ENCODE assay signal across 10 cellular contexts in the genomic region with DNA sequence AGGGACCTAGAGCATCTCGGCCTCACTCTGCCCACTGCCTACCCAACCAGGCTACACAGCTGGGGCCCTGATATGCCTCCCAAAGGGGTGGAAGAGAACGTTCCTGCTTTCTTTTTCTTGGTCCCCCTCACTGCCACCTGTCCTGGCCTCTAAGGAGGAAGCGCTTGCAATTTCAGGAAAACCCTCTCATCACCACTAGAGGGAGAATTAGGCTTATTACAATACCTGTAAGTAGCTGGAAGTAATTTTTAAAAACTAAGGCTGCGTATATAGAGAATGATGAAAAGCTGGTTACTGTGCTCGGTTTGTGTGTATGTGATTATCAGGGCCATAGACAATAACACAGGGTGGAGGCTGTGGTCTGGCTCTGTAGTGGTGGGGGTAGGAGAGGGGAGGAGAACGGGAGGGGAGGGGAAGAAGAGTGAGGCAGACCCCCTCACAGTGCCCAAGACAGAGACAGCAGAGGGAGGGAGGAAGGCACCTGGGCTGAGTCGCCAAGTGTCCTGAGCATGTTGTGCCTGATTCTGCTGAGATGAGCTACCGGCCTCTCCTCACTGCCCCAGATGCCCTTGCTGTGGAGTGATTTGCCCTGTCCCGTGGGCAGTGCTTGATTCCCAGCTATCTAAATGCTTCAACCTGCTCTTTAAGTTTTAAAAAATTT. TPM values are rescaled to one million over a fixed set of nuclear protein-coding genes. Genes with fewer than 3 reads are reported as not detected.
A peak's percentile ranks its signal among the peaks of the same experiment; 100 is the strongest.
DNase-seq lines count a peak whose midpoint lies in the region; ATAC-seq and TF ChIP-seq lines count a peak whose summit lies in the region.
"Had no signal": no experiment of that assay in that cellular context is flagged by ENCODE, and none has a peak within 500 bp of the region (broad histone marks: within the 10 kb centered on the region; RNA-seq: fewer than 3 reads in every experiment).

No MANE protein-coding gene starts in this region.

- H3K4me1 ChIP-seq in Karpas-422 (ENCODE audit: low read length): no peaks in the 10 kb centered on the region

- H2AFZ ChIP-seq in Karpas-422 (ENCODE audit: low read length): no peak overlapping the region

- no peaks in the 10 kb centered on the region for H4K20me1 ChIP-seq in Karpas-422 (ENCODE audit: insufficient read depth, low read depth, low read length)

- peaks cover 0 to 5% of the 10 kb centered on the region in 2 donors for H3K9me3 Mint-ChIP-seq in natural killer cell

- no peak overlapping the region for H3K9ac ChIP-seq in Karpas-422 (ENCODE audit: low read length)

- H3K36me3 ChIP-seq in Karpas-422 (ENCODE audit: insufficient read depth, low read length): no peaks in the 10 kb centered on the region

- no peaks in the 10 kb centered on the region for H3K36me3 Mint-ChIP-seq in natural killer cell

- peaks cover 0 to 13% of the 10 kb centered on the region in 2 donors for H3K27me3 Mint-ChIP-seq in natural killer cell (ENCODE audit: low read depth in 2 of 2)

- TF ChIP-seq CTCF in natural killer cell (IDR thresholded peaks at IDR 0.05): no peak

- peaks cover 9% of the 10 kb centered on the region for H3K9me3 ChIP-seq in Karpas-422 (ENCODE audit: low read length)

- H3K4me3 ChIP-seq in Karpas-422 (ENCODE audit: low read length): no peak overlapping the region
- H3K4me3 ChIP-seq: GM12878, SK-N-MC had no signal

- no peaks in the 10 kb centered on the region for H3K4me1 Mint-ChIP-seq in natural killer cell

- no peak overlapping the region for H3K4me3 Mint-ChIP-seq in natural killer cell

- DNase-seq in Caki2 (ENCODE audit: low read depth) (peak; percentile 25), Karpas-422 (peak; percentile 57), SK-N-DZ (ENCODE audit: low spot score) (peak; percentile 3), left lobe of liver (ENCODE audit: low spot score) (no peak), natural killer cell (no peak), NK-92 (lab: John Stamatoyannopoulos, UW; ENCODE audit: unreplicated experiment) (no peak)

- no peak overlapping the region for H3K27ac Mint-ChIP-seq in natural killer cell

- H3K27me3 ChIP-seq in Karpas-422 (ENCODE audit: low read length): no peaks in the 10 kb centered on the region

- H3K27ac ChIP-seq in Karpas-422 (ENCODE audit: low read length): no peak overlapping the region
- H3K27ac ChIP-seq: SK-N-MC had no signal

- H3K4me2 ChIP-seq in Karpas-422 (ENCODE audit: low read depth, low read length, poor library complexity, severe bottlenecking): no peak overlapping the region

- intact Hi-C loops in natural killer cell (cut with micrococcal nuclease): no loop called here

- in situ Hi-C loops in Caki2 (cut with HindIII; ENCODE audit: low pct_unique_long_range_greater_than_20kb, low sequenced_read_pairs): no loop called here

- no peaks in the 10 kb centered on the region; the same call in 1 of the 2 replicates for H3K9me2 ChIP-seq in Karpas-422 (replicated peaks; ENCODE audit: insufficient read depth, low read length)

- ATAC-seq in left lobe of liver (peak; percentile 17), HG03342 (IDR thresholded peaks at IDR 0.05; ENCODE audit: unreplicated experiment) (no peak), natural killer cell (no peak), GM21360 (IDR thresholded peaks at IDR 0.05; ENCODE audit: unreplicated experiment) (no peak)
- ATAC-seq: GM12878 had no signal

- H3K79me2 ChIP-seq in Karpas-422 (ENCODE audit: low read length): no peaks in the 10 kb centered on the region

RNA-seq across cellular contexts. Expression of a gene that starts 3.3 kb away (rescaled TPM):
- total RNA-seq in Caki2 (2014; rRNA removed; shearing (Covaris generic); ENCODE audit: low replicate concordance): 0.10 TPM in 1 of 2 replicates, not detected in the other
- not detected in 2 replicates for total RNA-seq in Karpas-422 (2014; rRNA removed; shearing (Covaris generic); ENCODE audit: low replicate concordance)
- polyA plus RNA-seq in SK-N-DZ (2014; cell fraction: cytosol; rRNA removed): not detected in 2 replicates
- polyA plus RNA-seq in SK-N-DZ (2014; cell fraction: nucleus; rRNA removed): not detected in 2 replicates
- total RNA-seq in left lobe of liver: 0.03 TPM
- not detected for total RNA-seq in natural killer cell
- total RNA-seq: GM12878 had no signal

Comparison
In these comparisons a context has a peak if more than half of its experiments do, and no peak if none do; other contexts are left out.
1. DNase-seq: peak in Caki2 (single experiment), Karpas-422 (single experiment) and SK-N-DZ (single experiment); none in left lobe of liver (single experiment), natural killer cell (single experiment) and NK-92 (single experiment).